ENCODE assay signal across 24 cellular contexts in genomic region chr3:123352134-123352554, GRCh38.
DNase-seq lines count a peak whose midpoint lies in the region; ATAC-seq and TF ChIP-seq lines count a peak whose summit lies in the region.
"Had no signal": no experiment of that assay in that cellular context is flagged by ENCODE, and none has a peak within 500 bp of the region (broad histone marks: within the 10 kb centered on the region; RNA-seq: fewer than 3 reads in every experiment).

No MANE protein-coding gene starts in this region.

- no peaks in the 10 kb centered on the region for H3K27me3 ChIP-seq in ascending aorta
- H3K27me3 ChIP-seq: BLaER1 treated with 17β-estradiol and CSF1 and Interleukin-3, amounts not matched to agents 10 nM and 100 nM had no signal

- peak overlapping the region; percentile 71 to 79 for H3K27ac ChIP-seq in ascending aorta
- H3K27ac ChIP-seq: BLaER1 treated with 17β-estradiol and CSF1 and Interleukin-3, amounts not matched to agents 10 nM and 100 nM; parathyroid adenoma had no signal

- peaks cover 3 to 15% (median 5%) of the 10 kb centered on the region in 3 donors for H3K27me3 Mint-ChIP-seq in CD14-positive monocyte (ENCODE audit: low read depth in 3 of 3)

- no peak for TF ChIP-seq CTCF in CD14-positive monocyte (IDR thresholded peaks at IDR 0.05)
- TF ChIP-seq CTCF in ascending aorta (IDR thresholded peaks at IDR 0.05), result no peak

- H3K4me1 ChIP-seq in ascending aorta, result peaks cover 7 to 44% of the 10 kb centered on the region in 2 donors
- H3K4me1 ChIP-seq: parathyroid adenoma had no signal

- no peaks in the 10 kb centered on the region for H3K36me3 Mint-ChIP-seq in CD14-positive monocyte

- H3K4me3 Mint-ChIP-seq in CD14-positive monocyte, result no peak overlapping the region
- H3K4me3 Mint-ChIP-seq: activated T-helper 1 cell treated with anti-CD3 and anti-CD28 coated beads, Interleukin-12 subunit alpha, Interleukin-12 subunit beta, Interleukin-2, Interleukin-4 antibody, amounts not matched to agents 30 ng/mL and 10 ng/mL and 1 ng/mL, durations not matched to agents 14 hours and 24 hours and 36 hours; memory B cell; naive B cell; stimulated activated naive CD8-positive, alpha-beta T cell treated with anti-CD3 and anti-CD28 coated beads, Interleukin-15, amount 100 ng/mL, for 72 hours had no signal

- peak overlapping the region in 1 of 2 donors; percentile 41 for H3K4me3 ChIP-seq in ascending aorta
- H3K4me3 ChIP-seq: BLaER1 treated with 17β-estradiol and CSF1 and Interleukin-3, amounts not matched to agents 10 nM and 100 nM had no signal

- H3K27ac Mint-ChIP-seq in CD14-positive monocyte, result peak overlapping the region in 1 of 7 donors; percentile 23
- H3K27ac Mint-ChIP-seq: activated naive CD4-positive, alpha-beta T cell treated with anti-CD3 and anti-CD28 coated beads, Interleukin-2, amount 50 U/mL, for 72 hours; activated T-helper 1 cell treated with anti-CD3 and anti-CD28 coated beads, Interleukin-12 subunit alpha, Interleukin-12 subunit beta, Interleukin-2, Interleukin-4 antibody, amounts not matched to agents 30 ng/mL and 10 ng/mL and 1 ng/mL, durations not matched to agents 14 hours and 24 hours and 36 hours; memory B cell; naive B cell; stimulated activated naive CD8-positive, alpha-beta T cell treated with anti-CD3 and anti-CD28 coated beads, Interleukin-15, amount 100 ng/mL, for 72 hours had no signal

- H3K4me1 Mint-ChIP-seq in CD14-positive monocyte, result no peaks in the 10 kb centered on the region
- H3K4me1 Mint-ChIP-seq: memory B cell; naive B cell; stimulated activated naive CD8-positive, alpha-beta T cell treated with anti-CD3 and anti-CD28 coated beads, Interleukin-15, amount 100 ng/mL, for 72 hours had no signal

- intact Hi-C loops in CD14-positive monocyte (cut with micrococcal nuclease) (no loop called here), ascending aorta (cut with DNase I) (loop anchor here (5.0 kb wide), 1 partner anchor 75 kb away; no protein-coding TSS in a partner anchor), left ventricle myocardium superior (cut with micrococcal nuclease) (no loop called here)

- peak; percentile 66 for ATAC-seq in left ventricle myocardium superior
- ATAC-seq in HG02884 (IDR thresholded peaks at IDR 0.05; ENCODE audit: unreplicated experiment), result no peak
- ATAC-seq in HG03139 (IDR thresholded peaks at IDR 0.05; ENCODE audit: unreplicated experiment), result no peak
- ATAC-seq: activated naive CD4-positive, alpha-beta T cell treated with anti-CD3 and anti-CD28 coated beads, Interleukin-2, amount 50 U/mL, for 72 hours; stimulated activated naive CD8-positive, alpha-beta T cell treated with anti-CD3 and anti-CD28 coated beads, Interleukin-15, amount 100 ng/mL, for 72 hours had no signal

- no peaks in the 10 kb centered on the region for H3K9me3 ChIP-seq in ascending aorta

- no peaks in the 10 kb centered on the region for H3K36me3 ChIP-seq in ascending aorta
- H3K36me3 ChIP-seq: BLaER1 treated with 17β-estradiol and CSF1 and Interleukin-3, amounts not matched to agents 10 nM and 100 nM had no signal

- DNase-seq in CD14-positive monocyte (ENCODE audit: low spot score), result peak; percentile 25
- DNase-seq in ascending aorta (ENCODE audit: low spot score in 2 of 2), result peak in 1 of 2 donors; percentile 87
- peak; percentile 69 for DNase-seq in left ventricle myocardium superior
- peak; percentile 35 for DNase-seq in renal cortical epithelial cell (ENCODE audit: low read depth)
- no peak for DNase-seq in MV-4-11 (lab: John Stamatoyannopoulos, UW)
- DNase-seq in GM19238 (ENCODE audit: insufficient read length, low spot score), result no peak
- DNase-seq: activated CD4-positive, alpha-beta T cell treated with anti-CD3 and anti-CD28 coated beads for 1 hour; Calu3; EL; HCEC 1CT; Kasumi-1; naive B cell; NCI-H1105 treated with DMSO at 0.1 percent for 48 hours; NCI-H510A; small intestine; stimulated activated CD4-positive, alpha-beta T cell treated with anti-CD3 and anti-CD28 coated beads, Interleukin-4, amount 100 ng/mL, for 4 hours; stimulated activated naive CD8-positive, alpha-beta T cell treated with anti-CD3 and anti-CD28 coated beads, Interleukin-15, amount 100 ng/mL, for 72 hours had no signal

- H3K9me3 Mint-ChIP-seq in CD14-positive monocyte, result peaks cover 0 to 5% (median 2%) of the 10 kb centered on the region in 7 donors
- H3K9me3 Mint-ChIP-seq: activated T-helper 1 cell treated with anti-CD3 and anti-CD28 coated beads, Interleukin-12 subunit alpha, Interleukin-12 subunit beta, Interleukin-2, Interleukin-4 antibody, amounts not matched to agents 30 ng/mL and 10 ng/mL and 1 ng/mL, durations not matched to agents 14 hours and 24 hours and 36 hours had no signal

Comparison
In these comparisons a context has a peak if more than half of its experiments do, and no peak if none do; other contexts are left out.
1. DNase-seq: peak in CD14-positive monocyte (single experiment), left ventricle myocardium superior (single experiment) and renal cortical epithelial cell (single experiment); none in MV-4-11 (single experiment) and GM19238 (single experiment).